ENCODE assay signal across 1 cellular context in the genomic region with DNA sequence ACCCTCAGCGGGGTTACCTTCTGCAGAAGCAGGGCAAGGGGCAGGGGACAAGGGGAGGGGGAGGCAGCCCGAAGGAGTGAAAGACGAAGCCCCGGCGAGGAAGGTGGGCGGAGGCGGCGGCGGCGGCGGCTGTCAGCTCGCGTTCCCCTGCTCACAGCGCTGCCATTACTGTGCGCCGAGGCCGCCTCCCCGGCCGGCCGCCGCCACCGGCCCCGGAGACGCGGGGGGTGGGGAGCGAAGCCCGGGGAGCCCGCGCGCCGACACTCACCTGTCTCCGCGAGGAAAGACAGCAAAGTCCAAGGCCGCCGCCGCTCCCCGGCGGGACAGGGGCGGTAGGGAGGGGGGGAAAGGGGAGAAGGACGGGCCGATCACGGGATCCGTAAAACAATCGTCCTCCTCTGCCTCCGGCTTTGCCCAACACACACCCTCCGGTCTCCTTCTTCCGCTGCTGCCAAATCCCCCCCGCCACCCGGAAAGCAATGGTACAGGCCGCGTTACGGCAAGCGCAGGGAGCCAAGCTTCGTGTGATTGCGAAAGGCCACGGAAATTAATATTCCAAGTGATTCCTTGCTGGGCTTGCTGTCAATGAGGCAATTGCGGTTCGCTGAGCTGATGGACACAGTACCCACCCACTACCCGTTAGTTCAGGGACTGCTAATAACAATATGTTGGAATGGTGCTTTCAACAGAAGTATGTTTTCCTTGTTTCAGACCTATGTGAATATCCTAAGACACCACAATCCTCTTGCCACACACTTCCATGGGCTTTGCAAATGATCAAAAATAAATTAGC.
TF ChIP-seq lines count a peak whose summit lies in the region.

A gene (minus strand): TSS at position 180 of the 793 bp plus-strand sequence. CDS start 19,024 bp downstream, outside the sequence.

TF ChIP-seq in HEK293, 187 proteins besides CTCF, POLR2A, EP300 and RAD21 (continued from another document and continues in another):
- TF ChIP-seq, protein P1, sequence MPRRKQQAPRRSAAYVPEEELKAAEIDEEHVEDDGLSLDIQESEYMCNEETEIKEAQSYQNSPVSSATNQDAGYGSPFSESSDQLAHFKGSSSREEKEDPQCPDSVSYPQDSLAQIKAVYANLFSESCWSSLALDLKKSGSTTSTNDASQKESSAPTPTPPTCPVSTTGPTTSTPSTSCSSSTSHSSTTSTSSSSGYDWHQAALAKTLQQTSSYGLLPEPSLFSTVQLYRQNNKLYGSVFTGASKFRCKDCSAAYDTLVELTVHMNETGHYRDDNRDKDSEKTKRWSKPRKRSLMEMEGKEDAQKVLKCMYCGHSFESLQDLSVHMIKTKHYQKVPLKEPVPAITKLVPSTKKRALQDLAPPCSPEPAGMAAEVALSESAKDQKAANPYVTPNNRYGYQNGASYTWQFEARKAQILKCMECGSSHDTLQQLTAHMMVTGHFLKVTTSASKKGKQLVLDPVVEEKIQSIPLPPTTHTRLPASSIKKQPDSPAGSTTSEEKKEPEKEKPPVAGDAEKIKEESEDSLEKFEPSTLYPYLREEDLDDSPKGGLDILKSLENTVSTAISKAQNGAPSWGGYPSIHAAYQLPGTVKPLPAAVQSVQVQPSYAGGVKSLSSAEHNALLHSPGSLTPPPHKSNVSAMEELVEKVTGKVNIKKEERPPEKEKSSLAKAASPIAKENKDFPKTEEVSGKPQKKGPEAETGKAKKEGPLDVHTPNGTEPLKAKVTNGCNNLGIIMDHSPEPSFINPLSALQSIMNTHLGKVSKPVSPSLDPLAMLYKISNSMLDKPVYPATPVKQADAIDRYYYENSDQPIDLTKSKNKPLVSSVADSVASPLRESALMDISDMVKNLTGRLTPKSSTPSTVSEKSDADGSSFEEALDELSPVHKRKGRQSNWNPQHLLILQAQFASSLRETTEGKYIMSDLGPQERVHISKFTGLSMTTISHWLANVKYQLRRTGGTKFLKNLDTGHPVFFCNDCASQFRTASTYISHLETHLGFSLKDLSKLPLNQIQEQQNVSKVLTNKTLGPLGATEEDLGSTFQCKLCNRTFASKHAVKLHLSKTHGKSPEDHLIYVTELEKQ (tag by site-specific recombination; IDR thresholded peaks at IDR 0.05; ENCODE audit: borderline replicate concordance), result 0 out of 2 replicates have a peak, but pooled peaks have one; percentile 39
- TF ChIP-seq REPIN1 (tag by site-specific recombination; IDR thresholded peaks at IDR 0.05; ENCODE audit: low read depth) (no peak), ZNF366 (tag by site-specific recombination; conservative IDR thresholded peaks at IDR 0.05) (no peak), GLIS1 (tag by site-specific recombination; IDR thresholded peaks at IDR 0.05) (0 out of 2 replicates have a peak, but pooled peaks have one; percentile 5), ZNF354C (tag by site-specific recombination; IDR thresholded peaks at IDR 0.05; ENCODE audit: borderline replicate concordance, low read depth) (no peak), ZBTB8A (tag by site-specific recombination; IDR thresholded peaks at IDR 0.05) (peak; percentile 62), GLIS2 (tag by site-specific recombination; IDR thresholded peaks at IDR 0.05) (no peak; the same call in none of the 2 replicates), ZFP3 (tag by site-specific recombination; IDR thresholded peaks at IDR 0.05; ENCODE audit: low read depth) (no peak), ZNF626 (tag by site-specific recombination; IDR thresholded peaks at IDR 0.05) (no peak), ZNF48 (tag by site-specific recombination; IDR thresholded peaks at IDR 0.05) (no peak), ZNF433 (tag by site-specific recombination; IDR thresholded peaks at IDR 0.05; ENCODE audit: low read depth) (no peak), KLF16 (tag by site-specific recombination; IDR thresholded peaks at IDR 0.05) (peak; percentile 58), ZNF530 (tag by site-specific recombination; IDR thresholded peaks at IDR 0.05; ENCODE audit: low read depth) (no peak), GFI1B (tag by site-specific recombination; IDR thresholded peaks at IDR 0.05) (no peak), TRIM28 (IDR thresholded peaks at IDR 0.05; ENCODE audit: borderline replicate concordance, low read length) (no peak), ZNF514 (tag by site-specific recombination; IDR thresholded peaks at IDR 0.05) (no peak), ZNF785 (tag by site-specific recombination; IDR thresholded peaks at IDR 0.05) (0 out of 2 replicates have a peak, but pooled peaks have one; percentile 61), ZNF423 (tag by site-specific recombination; IDR thresholded peaks at IDR 0.05) (no peak), IKZF3 (tag by site-specific recombination; IDR thresholded peaks at IDR 0.05) (peak; percentile 93), ZNF768 (tag by site-specific recombination; IDR thresholded peaks at IDR 0.05) (no peak), ZNF112 (tag by site-specific recombination; IDR thresholded peaks at IDR 0.05) (no peak)
- TF ChIP-seq, protein P2, sequence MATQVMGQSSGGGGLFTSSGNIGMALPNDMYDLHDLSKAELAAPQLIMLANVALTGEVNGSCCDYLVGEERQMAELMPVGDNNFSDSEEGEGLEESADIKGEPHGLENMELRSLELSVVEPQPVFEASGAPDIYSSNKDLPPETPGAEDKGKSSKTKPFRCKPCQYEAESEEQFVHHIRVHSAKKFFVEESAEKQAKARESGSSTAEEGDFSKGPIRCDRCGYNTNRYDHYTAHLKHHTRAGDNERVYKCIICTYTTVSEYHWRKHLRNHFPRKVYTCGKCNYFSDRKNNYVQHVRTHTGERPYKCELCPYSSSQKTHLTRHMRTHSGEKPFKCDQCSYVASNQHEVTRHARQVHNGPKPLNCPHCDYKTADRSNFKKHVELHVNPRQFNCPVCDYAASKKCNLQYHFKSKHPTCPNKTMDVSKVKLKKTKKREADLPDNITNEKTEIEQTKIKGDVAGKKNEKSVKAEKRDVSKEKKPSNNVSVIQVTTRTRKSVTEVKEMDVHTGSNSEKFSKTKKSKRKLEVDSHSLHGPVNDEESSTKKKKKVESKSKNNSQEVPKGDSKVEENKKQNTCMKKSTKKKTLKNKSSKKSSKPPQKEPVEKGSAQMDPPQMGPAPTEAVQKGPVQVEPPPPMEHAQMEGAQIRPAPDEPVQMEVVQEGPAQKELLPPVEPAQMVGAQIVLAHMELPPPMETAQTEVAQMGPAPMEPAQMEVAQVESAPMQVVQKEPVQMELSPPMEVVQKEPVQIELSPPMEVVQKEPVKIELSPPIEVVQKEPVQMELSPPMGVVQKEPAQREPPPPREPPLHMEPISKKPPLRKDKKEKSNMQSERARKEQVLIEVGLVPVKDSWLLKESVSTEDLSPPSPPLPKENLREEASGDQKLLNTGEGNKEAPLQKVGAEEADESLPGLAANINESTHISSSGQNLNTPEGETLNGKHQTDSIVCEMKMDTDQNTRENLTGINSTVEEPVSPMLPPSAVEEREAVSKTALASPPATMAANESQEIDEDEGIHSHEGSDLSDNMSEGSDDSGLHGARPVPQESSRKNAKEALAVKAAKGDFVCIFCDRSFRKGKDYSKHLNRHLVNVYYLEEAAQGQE (tag by site-specific recombination; IDR thresholded peaks at IDR 0.05), result 0 out of 2 replicates have a peak, but pooled peaks have one; percentile 28
- TF ChIP-seq, protein P3, sequence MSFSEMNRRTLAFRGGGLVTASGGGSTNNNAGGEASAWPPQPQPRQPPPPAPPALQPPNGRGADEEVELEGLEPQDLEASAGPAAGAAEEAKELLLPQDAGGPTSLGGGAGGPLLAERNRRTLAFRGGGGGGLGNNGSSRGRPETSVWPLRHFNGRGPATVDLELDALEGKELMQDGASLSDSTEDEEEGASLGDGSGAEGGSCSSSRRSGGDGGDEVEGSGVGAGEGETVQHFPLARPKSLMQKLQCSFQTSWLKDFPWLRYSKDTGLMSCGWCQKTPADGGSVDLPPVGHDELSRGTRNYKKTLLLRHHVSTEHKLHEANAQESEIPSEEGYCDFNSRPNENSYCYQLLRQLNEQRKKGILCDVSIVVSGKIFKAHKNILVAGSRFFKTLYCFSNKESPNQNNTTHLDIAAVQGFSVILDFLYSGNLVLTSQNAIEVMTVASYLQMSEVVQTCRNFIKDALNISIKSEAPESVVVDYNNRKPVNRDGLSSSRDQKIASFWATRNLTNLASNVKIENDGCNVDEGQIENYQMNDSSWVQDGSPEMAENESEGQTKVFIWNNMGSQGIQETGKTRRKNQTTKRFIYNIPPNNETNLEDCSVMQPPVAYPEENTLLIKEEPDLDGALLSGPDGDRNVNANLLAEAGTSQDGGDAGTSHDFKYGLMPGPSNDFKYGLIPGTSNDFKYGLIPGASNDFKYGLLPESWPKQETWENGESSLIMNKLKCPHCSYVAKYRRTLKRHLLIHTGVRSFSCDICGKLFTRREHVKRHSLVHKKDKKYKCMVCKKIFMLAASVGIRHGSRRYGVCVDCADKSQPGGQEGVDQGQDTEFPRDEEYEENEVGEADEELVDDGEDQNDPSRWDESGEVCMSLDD (tag by site-specific recombination; IDR thresholded peaks at IDR 0.05), result no peak
- TF ChIP-seq, protein P4, sequence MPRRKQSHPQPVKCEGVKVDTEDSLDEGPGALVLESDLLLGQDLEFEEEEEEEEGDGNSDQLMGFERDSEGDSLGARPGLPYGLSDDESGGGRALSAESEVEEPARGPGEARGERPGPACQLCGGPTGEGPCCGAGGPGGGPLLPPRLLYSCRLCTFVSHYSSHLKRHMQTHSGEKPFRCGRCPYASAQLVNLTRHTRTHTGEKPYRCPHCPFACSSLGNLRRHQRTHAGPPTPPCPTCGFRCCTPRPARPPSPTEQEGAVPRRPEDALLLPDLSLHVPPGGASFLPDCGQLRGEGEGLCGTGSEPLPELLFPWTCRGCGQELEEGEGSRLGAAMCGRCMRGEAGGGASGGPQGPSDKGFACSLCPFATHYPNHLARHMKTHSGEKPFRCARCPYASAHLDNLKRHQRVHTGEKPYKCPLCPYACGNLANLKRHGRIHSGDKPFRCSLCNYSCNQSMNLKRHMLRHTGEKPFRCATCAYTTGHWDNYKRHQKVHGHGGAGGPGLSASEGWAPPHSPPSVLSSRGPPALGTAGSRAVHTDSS (tag by site-specific recombination; IDR thresholded peaks at IDR 0.05), result 0 out of 2 replicates have a peak, but pooled peaks have one; percentile 7
- TF ChIP-seq, protein P5, sequence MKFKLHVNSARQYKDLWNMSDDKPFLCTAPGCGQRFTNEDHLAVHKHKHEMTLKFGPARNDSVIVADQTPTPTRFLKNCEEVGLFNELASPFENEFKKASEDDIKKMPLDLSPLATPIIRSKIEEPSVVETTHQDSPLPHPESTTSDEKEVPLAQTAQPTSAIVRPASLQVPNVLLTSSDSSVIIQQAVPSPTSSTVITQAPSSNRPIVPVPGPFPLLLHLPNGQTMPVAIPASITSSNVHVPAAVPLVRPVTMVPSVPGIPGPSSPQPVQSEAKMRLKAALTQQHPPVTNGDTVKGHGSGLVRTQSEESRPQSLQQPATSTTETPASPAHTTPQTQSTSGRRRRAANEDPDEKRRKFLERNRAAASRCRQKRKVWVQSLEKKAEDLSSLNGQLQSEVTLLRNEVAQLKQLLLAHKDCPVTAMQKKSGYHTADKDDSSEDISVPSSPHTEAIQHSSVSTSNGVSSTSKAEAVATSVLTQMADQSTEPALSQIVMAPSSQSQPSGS (tag by site-specific recombination; IDR thresholded peaks at IDR 0.05; ENCODE audit: low read depth), result 0 out of 2 replicates have a peak, but pooled peaks have one; percentile 27
- TF ChIP-seq, protein P6, sequence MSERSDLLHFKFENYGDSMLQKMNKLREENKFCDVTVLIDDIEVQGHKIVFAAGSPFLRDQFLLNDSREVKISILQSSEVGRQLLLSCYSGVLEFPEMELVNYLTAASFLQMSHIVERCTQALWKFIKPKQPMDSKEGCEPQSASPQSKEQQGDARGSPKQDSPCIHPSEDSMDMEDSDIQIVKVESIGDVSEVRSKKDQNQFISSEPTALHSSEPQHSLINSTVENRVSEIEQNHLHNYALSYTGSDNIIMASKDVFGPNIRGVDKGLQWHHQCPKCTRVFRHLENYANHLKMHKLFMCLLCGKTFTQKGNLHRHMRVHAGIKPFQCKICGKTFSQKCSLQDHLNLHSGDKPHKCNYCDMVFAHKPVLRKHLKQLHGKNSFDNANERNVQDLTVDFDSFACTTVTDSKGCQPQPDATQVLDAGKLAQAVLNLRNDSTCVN (tag by site-specific recombination; optimal IDR thresholded peaks at IDR 0.05), result peak; percentile 61
- TF ChIP-seq, protein P7, sequence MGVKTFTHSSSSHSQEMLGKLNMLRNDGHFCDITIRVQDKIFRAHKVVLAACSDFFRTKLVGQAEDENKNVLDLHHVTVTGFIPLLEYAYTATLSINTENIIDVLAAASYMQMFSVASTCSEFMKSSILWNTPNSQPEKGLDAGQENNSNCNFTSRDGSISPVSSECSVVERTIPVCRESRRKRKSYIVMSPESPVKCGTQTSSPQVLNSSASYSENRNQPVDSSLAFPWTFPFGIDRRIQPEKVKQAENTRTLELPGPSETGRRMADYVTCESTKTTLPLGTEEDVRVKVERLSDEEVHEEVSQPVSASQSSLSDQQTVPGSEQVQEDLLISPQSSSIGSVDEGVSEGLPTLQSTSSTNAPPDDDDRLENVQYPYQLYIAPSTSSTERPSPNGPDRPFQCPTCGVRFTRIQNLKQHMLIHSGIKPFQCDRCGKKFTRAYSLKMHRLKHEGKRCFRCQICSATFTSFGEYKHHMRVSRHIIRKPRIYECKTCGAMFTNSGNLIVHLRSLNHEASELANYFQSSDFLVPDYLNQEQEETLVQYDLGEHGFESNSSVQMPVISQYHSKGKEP (tag by site-specific recombination; IDR thresholded peaks at IDR 0.05), result no peak
- TF ChIP-seq, protein P8, sequence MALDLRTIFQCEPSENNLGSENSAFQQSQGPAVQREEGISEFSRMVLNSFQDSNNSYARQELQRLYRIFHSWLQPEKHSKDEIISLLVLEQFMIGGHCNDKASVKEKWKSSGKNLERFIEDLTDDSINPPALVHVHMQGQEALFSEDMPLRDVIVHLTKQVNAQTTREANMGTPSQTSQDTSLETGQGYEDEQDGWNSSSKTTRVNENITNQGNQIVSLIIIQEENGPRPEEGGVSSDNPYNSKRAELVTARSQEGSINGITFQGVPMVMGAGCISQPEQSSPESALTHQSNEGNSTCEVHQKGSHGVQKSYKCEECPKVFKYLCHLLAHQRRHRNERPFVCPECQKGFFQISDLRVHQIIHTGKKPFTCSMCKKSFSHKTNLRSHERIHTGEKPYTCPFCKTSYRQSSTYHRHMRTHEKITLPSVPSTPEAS (tag by site-specific recombination; IDR thresholded peaks at IDR 0.05), result peak; percentile 60
- TF ChIP-seq, protein P9, sequence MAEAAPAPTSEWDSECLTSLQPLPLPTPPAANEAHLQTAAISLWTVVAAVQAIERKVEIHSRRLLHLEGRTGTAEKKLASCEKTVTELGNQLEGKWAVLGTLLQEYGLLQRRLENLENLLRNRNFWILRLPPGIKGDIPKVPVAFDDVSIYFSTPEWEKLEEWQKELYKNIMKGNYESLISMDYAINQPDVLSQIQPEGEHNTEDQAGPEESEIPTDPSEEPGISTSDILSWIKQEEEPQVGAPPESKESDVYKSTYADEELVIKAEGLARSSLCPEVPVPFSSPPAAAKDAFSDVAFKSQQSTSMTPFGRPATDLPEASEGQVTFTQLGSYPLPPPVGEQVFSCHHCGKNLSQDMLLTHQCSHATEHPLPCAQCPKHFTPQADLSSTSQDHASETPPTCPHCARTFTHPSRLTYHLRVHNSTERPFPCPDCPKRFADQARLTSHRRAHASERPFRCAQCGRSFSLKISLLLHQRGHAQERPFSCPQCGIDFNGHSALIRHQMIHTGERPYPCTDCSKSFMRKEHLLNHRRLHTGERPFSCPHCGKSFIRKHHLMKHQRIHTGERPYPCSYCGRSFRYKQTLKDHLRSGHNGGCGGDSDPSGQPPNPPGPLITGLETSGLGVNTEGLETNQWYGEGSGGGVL (tag by site-specific recombination; IDR thresholded peaks at IDR 0.05), result no peak
